2 cellular contexts compared by ENCODE assay signal in the genomic region with DNA sequence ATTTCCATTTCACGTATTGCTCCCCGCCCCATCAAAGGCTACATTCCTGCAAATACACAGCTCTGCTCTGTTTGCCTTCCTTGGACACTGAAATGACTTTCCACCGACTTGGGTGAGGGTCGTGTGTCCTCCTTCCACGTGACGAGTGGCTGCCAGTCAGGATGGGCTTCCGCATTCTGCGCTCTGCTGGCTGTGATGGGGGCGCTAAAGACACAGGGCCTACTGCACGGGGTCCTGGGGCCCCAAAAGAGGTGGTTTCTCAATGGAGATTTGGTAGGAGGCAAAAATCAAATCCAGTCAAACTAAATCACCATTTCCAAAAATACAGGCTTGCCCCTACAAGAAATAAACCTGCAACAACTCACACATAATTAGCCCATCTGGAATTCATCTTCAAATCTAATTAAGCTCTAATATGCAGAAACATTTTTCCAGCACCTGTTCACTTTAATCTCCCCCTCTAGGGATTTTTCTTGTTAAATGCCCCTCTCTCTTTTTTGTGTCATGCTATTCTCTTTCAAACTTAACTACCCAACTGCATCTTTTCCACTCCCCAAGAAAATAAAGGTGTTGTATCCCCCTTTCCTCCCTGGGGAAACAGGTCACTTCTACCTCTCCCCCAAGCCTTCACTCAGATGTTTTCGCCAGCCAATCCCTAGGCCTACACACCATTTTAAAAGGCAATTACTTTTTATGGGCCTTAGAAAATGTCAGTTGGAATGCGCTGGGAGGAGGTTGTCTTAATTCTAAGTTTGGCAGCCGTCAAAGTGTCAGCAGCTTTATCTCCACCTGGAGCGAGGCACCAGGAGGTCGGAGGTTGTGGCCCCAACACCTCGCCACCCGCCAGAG.
A peak's percentile ranks its signal among the peaks of the same experiment; 100 is the strongest.
TF ChIP-seq lines count a peak whose summit lies in the region.

No MANE protein-coding gene starts in this region.

TF ChIP-seq in HEK293T, 16 proteins besides CTCF, POLR2A, EP300 and RAD21 (continued from another document):
- TF ChIP-seq, protein P1, sequence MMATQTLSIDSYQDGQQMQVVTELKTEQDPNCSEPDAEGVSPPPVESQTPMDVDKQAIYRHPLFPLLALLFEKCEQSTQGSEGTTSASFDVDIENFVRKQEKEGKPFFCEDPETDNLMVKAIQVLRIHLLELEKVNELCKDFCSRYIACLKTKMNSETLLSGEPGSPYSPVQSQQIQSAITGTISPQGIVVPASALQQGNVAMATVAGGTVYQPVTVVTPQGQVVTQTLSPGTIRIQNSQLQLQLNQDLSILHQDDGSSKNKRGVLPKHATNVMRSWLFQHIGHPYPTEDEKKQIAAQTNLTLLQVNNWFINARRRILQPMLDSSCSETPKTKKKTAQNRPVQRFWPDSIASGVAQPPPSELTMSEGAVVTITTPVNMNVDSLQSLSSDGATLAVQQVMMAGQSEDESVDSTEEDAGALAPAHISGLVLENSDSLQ (IDR thresholded peaks at IDR 0.05), result peak; percentile 89
TF ChIP-seq in HEK293T: peak in this region for 1.

TF ChIP-seq in SK-N-SH, 30 proteins besides CTCF, POLR2A, EP300 and RAD21 (continued from another document):
- TF ChIP-seq, protein P2, sequence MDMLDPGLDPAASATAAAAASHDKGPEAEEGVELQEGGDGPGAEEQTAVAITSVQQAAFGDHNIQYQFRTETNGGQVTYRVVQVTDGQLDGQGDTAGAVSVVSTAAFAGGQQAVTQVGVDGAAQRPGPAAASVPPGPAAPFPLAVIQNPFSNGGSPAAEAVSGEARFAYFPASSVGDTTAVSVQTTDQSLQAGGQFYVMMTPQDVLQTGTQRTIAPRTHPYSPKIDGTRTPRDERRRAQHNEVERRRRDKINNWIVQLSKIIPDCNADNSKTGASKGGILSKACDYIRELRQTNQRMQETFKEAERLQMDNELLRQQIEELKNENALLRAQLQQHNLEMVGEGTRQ (IDR thresholded peaks at IDR 0.05; ENCODE audit: borderline replicate concordance, low read depth, low read length), result no peak
- no peak for TF ChIP-seq JUND (IDR thresholded peaks at IDR 0.05)
- no peak for TF ChIP-seq RXRA (IDR thresholded peaks at IDR 0.05; ENCODE audit: borderline replicate concordance, low read depth)
TF ChIP-seq in SK-N-SH: peak in this region for 4.
